Comparison of ENCODE assay signal across 17 cellular contexts in the genomic region with DNA sequence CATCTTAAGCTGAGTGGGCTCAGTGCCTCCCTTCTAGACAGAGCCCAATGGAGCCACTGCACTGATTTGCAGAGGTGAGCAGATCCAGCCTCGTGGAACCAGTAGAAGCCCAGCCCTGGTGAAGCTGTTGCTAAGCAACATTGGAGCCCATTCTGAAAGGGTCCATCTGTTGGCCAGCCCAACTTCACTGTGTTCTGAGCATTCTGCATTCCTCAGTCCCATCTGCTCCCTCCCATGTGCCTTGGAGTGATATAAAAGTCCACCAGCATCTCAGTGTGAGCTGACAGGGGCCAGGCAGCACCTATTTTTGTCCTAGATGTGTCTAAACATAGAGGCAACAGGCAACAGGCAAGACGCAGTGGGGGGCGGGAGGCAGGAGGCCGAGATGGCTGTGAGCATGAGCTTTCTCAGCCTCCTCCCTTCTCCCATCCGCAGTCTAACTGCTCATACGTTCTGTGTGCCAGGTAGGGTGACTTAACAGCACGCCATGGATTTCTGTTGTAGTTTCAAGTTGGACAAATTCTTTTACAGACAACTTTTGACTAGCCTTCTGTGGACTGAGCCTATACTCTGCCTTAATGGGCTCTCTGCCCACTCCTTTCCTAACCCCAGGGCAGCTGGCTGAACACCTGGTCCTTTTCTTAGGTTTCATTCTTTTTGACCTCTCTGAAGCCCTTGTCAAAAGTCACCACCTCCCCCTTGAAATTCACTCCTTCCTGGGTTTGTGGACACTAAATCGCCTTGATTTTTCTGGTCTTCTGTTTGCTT.
A peak's percentile ranks its signal among the peaks of the same experiment; 100 is the strongest.
DNase-seq lines count a peak whose midpoint lies in the region; ATAC-seq and TF ChIP-seq lines count a peak whose summit lies in the region.
"Had no signal": no experiment of that assay in that cellular context is flagged by ENCODE, and none has a peak within 500 bp of the region (broad histone marks: within the 10 kb centered on the region; RNA-seq: fewer than 3 reads in every experiment).

No MANE protein-coding gene starts in this region.

- H2AFZ ChIP-seq in Karpas-422 (ENCODE audit: low read length): no peak overlapping the region

- H3K4me2 ChIP-seq in Karpas-422 (ENCODE audit: low read depth, low read length, poor library complexity, severe bottlenecking): no peak overlapping the region

- H3K4me3 Mint-ChIP-seq in naive thymus-derived CD4-positive, alpha-beta T cell: no peak overlapping the region
- H3K4me3 Mint-ChIP-seq: CD4-positive, CD25-positive, alpha-beta regulatory T cell; natural killer cell had no signal

- no peaks in the 10 kb centered on the region for H3K9me3 ChIP-seq in RWPE2 (ENCODE audit: severe bottlenecking)
- no peaks in the 10 kb centered on the region for H3K9me3 ChIP-seq in tibial artery
- H3K9me3 ChIP-seq in Karpas-422 (ENCODE audit: low read length): no peaks in the 10 kb centered on the region
- H3K9me3 ChIP-seq in naive thymus-derived CD4-positive, alpha-beta T cell (ENCODE audit: control insufficient read depth in 2 of 3, low read length in 3 of 3): no peaks in the 10 kb centered on the region
- H3K9me3 ChIP-seq: colonic mucosa had no signal

- CTCF ChIA-PET in naive thymus-derived CD4-positive, alpha-beta T cell (lab: Charles Lee): interaction anchor here (0.8 to 5.0 kb wide), 3 partner anchors 11 to 14 kb away, joined by 3 to 21 read pairs (median 4); no protein-coding TSS in a partner anchor

- DNase-seq in RWPE2 (ENCODE audit: low spot score) (no peak), coronary artery (ENCODE audit: low spot score) (no peak), middle frontal gyrus (ENCODE audit: extremely low spot score, low spot score) (peak; percentile 51), tibial artery (no peak), ecto neural progenitor cell (ENCODE audit: low spot score) (no peak), Karpas-422 (no peak)
- no peak for DNase-seq in activated CD4-positive, alpha-beta T cell treated with anti-CD3 and anti-CD28 coated beads, Interleukin-2, amount 50 U/mL, for 4 hours
- no peak for DNase-seq in naive thymus-derived CD4-positive, alpha-beta T cell
- DNase-seq: activated naive CD4-positive, alpha-beta T cell treated with Interleukin-2 at 50 U/mL for 16 hours; CD4-positive, CD25-positive, alpha-beta regulatory T cell; colonic mucosa; foreskin keratinocyte; GF-D8; natural killer cell; NCI-H1092; NCI-H446 treated with DMSO at 0.1 percent for 48 hours; small intestine had no signal

- peak overlapping the region; percentile 99 for H3K27ac ChIP-seq in RWPE2 (ENCODE audit: poor library complexity, severe bottlenecking)
- peak overlapping the region; percentile 47 to 64 for H3K27ac ChIP-seq in coronary artery
- H3K27ac ChIP-seq in tibial artery: peak overlapping the region; percentile 69 to 80
- no peak overlapping the region for H3K27ac ChIP-seq in Karpas-422 (ENCODE audit: low read length)
- H3K27ac ChIP-seq in naive thymus-derived CD4-positive, alpha-beta T cell (ENCODE audit: low read depth, low read length): no peak overlapping the region
- H3K27ac ChIP-seq: colonic mucosa, foreskin keratinocyte had no signal

- no peaks in the 10 kb centered on the region for H3K79me2 ChIP-seq in Karpas-422 (ENCODE audit: low read length)

- H3K36me3 ChIP-seq in RWPE2 (ENCODE audit: low read depth): no peaks in the 10 kb centered on the region
- no peaks in the 10 kb centered on the region for H3K36me3 ChIP-seq in tibial artery
- H3K36me3 ChIP-seq in Karpas-422 (ENCODE audit: insufficient read depth, low read length): no peaks in the 10 kb centered on the region
- H3K36me3 ChIP-seq in naive thymus-derived CD4-positive, alpha-beta T cell (ENCODE audit: control insufficient read depth in 2 of 3, insufficient read depth in 3 of 3, low read length in 3 of 3): no peaks in the 10 kb centered on the region
- H3K36me3 ChIP-seq: colonic mucosa had no signal

- peaks cover 13 to 57% (median 41%) of the 10 kb centered on the region in 7 donors for H3K4me1 Mint-ChIP-seq in naive thymus-derived CD4-positive, alpha-beta T cell

- H3K4me1 ChIP-seq in RWPE2 (ENCODE audit: insufficient read depth, poor library complexity, severe bottlenecking) (peaks cover 30% of the 10 kb centered on the region), tibial artery (peaks cover 0 to 55% (median 35%) of the 10 kb centered on the region in 4 donors), Karpas-422 (ENCODE audit: low read length) (no peaks in the 10 kb centered on the region)
- peaks cover under 1 to 16% of the 10 kb centered on the region in 2 donors for H3K4me1 ChIP-seq in naive thymus-derived CD4-positive, alpha-beta T cell (ENCODE audit: control insufficient read depth in 2 of 2, insufficient read depth in 2 of 2, low read length in 2 of 2)
- H3K4me1 ChIP-seq: colonic mucosa had no signal

- H3K4me3 ChIP-seq in RWPE2 (ENCODE audit: severe bottlenecking) (no peak overlapping the region), coronary artery (no peak overlapping the region), tibial artery (no peak overlapping the region), Karpas-422 (ENCODE audit: low read length) (no peak overlapping the region)
- H3K4me3 ChIP-seq in naive thymus-derived CD4-positive, alpha-beta T cell (ENCODE audit: low read length): no peak overlapping the region
- H3K4me3 ChIP-seq: colonic mucosa had no signal

- ATAC-seq in RWPE2 (ENCODE audit: low read depth): no peak
- ATAC-seq in naive thymus-derived CD4-positive, alpha-beta T cell: no peak
- ATAC-seq: foreskin keratinocyte, natural killer cell had no signal

- H4K20me1 ChIP-seq in Karpas-422 (ENCODE audit: insufficient read depth, low read depth, low read length): no peaks in the 10 kb centered on the region

- peak overlapping the region in 4 of 9 donors; percentile 12 to 63 (median 46) for H3K27ac Mint-ChIP-seq in naive thymus-derived CD4-positive, alpha-beta T cell
- H3K27ac Mint-ChIP-seq: natural killer cell had no signal

- TF ChIP-seq CTCF in RWPE2 (IDR thresholded peaks at IDR 0.05; ENCODE audit: poor library complexity, severe bottlenecking): no peak
- TF ChIP-seq CTCF in coronary artery (IDR thresholded peaks at IDR 0.05): no peak
- no peak for TF ChIP-seq CTCF in tibial artery (IDR thresholded peaks at IDR 0.05)

- H3K27me3 Mint-ChIP-seq in naive thymus-derived CD4-positive, alpha-beta T cell: no peaks in the 10 kb centered on the region
- H3K27me3 Mint-ChIP-seq: CD4-positive, CD25-positive, alpha-beta regulatory T cell had no signal

- POLR2A ChIA-PET in naive thymus-derived CD4-positive, alpha-beta T cell (lab: Charles Lee): interaction anchor here (0.9 to 2.5 kb wide), 5 partner anchors 9 to 147 kb away, joined by 3 to 13 read pairs (median 6); partner anchors contain the start of gene PPP1CB

- peaks cover 0 to 20% (median 4%) of the 10 kb centered on the region in 5 donors for H3K36me3 Mint-ChIP-seq in naive thymus-derived CD4-positive, alpha-beta T cell
- H3K36me3 Mint-ChIP-seq: CD4-positive, CD25-positive, alpha-beta regulatory T cell; natural killer cell had no signal

- intact Hi-C loops in tibial artery (cut with DNase I; ENCODE audit: low total_unique reads): no loop called here
- intact Hi-C loops in naive thymus-derived CD4-positive, alpha-beta T cell (cut with micrococcal nuclease): no loop called here

- H3K27me3 ChIP-seq in RWPE2 (ENCODE audit: insufficient read depth, poor library complexity, severe bottlenecking) (no peaks in the 10 kb centered on the region), tibial artery (no peaks in the 10 kb centered on the region), Karpas-422 (ENCODE audit: low read length) (no peaks in the 10 kb centered on the region)
- H3K27me3 ChIP-seq in naive thymus-derived CD4-positive, alpha-beta T cell (ENCODE audit: control insufficient read depth in 2 of 2, insufficient read depth in 2 of 2, low read length in 2 of 2): no peaks in the 10 kb centered on the region
- H3K27me3 ChIP-seq: colonic mucosa, foreskin keratinocyte had no signal

- no peaks in the 10 kb centered on the region for H3K9me2 ChIP-seq in Karpas-422 (replicated peaks; ENCODE audit: insufficient read depth, low read length)

- H3K9me3 Mint-ChIP-seq in naive thymus-derived CD4-positive, alpha-beta T cell: peaks cover 0 to 4% (median 0%) of the 10 kb centered on the region in 11 donors
- H3K9me3 Mint-ChIP-seq: CD4-positive, CD25-positive, alpha-beta regulatory T cell; natural killer cell had no signal

- no peak overlapping the region for H3K9ac ChIP-seq in Karpas-422 (ENCODE audit: low read length)

Comparison
In these comparisons a context has a peak if more than half of its experiments do, and no peak if none do; other contexts are left out.
1. H3K27ac ChIP-seq: peak in RWPE2 (single experiment), coronary artery (2 of 2) and tibial artery (2 of 2); none in Karpas-422 (single experiment) and naive thymus-derived CD4-positive, alpha-beta T cell (single experiment).